1 cellular context compared by ENCODE assay signal in the genomic region with DNA sequence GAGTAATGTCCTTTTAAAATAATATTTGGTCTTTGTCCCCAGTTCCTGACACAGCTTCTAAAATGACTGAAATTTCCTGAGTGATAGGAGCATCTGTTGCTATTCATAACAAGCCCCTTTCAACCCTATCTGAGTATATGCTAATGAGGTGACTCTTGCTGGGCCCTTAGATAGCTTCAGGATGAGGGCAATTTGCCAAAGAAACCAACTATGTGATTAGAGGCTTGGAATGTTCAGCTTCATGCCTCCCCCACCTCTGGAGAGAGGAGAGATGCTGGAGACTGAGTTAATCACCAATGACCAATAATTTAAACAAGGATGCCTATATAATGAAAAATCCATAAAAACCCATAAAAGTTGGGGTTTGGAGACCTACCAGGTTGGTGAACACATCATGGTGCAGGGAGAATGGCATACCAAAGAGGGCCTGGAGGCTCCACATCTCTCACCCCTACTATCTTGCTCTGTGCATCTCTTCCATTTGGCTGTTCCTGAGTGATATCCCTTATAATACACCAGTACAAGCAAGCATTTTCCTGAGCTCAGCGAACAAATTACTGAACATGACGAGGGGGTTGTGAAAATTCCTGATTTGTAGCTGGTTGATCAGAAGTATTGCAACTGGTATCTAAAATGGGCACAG.
TF ChIP-seq lines count a peak whose summit lies in the region.

No MANE protein-coding gene starts in this region.

TF ChIP-seq in GM23338, 12 proteins besides CTCF, POLR2A, EP300 and RAD21:
- TF ChIP-seq EZH2phosphoT487 (IDR thresholded peaks at IDR 0.05; ENCODE audit: unreplicated experiment) (no peak), ZNF331 (CRISPR knock-in tag; IDR thresholded peaks at IDR 0.05; ENCODE audit: low read depth) (no peak), JUNB (IDR thresholded peaks at IDR 0.05; ENCODE audit: unreplicated experiment) (no peak), CREB1 (CRISPR knock-in tag; IDR thresholded peaks at IDR 0.05; ENCODE audit: low read depth) (no peak), STAT1 (IDR thresholded peaks at IDR 0.05; ENCODE audit: unreplicated experiment) (no peak), ZNF114 (CRISPR knock-in tag; IDR thresholded peaks at IDR 0.05) (no peak), NANOG (IDR thresholded peaks at IDR 0.05; ENCODE audit: borderline replicate concordance) (no peak), EZH2 (IDR thresholded peaks at IDR 0.05; ENCODE audit: low read depth, unreplicated experiment) (no peak)
- TF ChIP-seq, protein P1, sequence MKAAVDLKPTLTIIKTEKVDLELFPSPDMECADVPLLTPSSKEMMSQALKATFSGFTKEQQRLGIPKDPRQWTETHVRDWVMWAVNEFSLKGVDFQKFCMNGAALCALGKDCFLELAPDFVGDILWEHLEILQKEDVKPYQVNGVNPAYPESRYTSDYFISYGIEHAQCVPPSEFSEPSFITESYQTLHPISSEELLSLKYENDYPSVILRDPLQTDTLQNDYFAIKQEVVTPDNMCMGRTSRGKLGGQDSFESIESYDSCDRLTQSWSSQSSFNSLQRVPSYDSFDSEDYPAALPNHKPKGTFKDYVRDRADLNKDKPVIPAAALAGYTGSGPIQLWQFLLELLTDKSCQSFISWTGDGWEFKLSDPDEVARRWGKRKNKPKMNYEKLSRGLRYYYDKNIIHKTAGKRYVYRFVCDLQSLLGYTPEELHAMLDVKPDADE (IDR thresholded peaks at IDR 0.05) = no peak
- TF ChIP-seq, protein P2, sequence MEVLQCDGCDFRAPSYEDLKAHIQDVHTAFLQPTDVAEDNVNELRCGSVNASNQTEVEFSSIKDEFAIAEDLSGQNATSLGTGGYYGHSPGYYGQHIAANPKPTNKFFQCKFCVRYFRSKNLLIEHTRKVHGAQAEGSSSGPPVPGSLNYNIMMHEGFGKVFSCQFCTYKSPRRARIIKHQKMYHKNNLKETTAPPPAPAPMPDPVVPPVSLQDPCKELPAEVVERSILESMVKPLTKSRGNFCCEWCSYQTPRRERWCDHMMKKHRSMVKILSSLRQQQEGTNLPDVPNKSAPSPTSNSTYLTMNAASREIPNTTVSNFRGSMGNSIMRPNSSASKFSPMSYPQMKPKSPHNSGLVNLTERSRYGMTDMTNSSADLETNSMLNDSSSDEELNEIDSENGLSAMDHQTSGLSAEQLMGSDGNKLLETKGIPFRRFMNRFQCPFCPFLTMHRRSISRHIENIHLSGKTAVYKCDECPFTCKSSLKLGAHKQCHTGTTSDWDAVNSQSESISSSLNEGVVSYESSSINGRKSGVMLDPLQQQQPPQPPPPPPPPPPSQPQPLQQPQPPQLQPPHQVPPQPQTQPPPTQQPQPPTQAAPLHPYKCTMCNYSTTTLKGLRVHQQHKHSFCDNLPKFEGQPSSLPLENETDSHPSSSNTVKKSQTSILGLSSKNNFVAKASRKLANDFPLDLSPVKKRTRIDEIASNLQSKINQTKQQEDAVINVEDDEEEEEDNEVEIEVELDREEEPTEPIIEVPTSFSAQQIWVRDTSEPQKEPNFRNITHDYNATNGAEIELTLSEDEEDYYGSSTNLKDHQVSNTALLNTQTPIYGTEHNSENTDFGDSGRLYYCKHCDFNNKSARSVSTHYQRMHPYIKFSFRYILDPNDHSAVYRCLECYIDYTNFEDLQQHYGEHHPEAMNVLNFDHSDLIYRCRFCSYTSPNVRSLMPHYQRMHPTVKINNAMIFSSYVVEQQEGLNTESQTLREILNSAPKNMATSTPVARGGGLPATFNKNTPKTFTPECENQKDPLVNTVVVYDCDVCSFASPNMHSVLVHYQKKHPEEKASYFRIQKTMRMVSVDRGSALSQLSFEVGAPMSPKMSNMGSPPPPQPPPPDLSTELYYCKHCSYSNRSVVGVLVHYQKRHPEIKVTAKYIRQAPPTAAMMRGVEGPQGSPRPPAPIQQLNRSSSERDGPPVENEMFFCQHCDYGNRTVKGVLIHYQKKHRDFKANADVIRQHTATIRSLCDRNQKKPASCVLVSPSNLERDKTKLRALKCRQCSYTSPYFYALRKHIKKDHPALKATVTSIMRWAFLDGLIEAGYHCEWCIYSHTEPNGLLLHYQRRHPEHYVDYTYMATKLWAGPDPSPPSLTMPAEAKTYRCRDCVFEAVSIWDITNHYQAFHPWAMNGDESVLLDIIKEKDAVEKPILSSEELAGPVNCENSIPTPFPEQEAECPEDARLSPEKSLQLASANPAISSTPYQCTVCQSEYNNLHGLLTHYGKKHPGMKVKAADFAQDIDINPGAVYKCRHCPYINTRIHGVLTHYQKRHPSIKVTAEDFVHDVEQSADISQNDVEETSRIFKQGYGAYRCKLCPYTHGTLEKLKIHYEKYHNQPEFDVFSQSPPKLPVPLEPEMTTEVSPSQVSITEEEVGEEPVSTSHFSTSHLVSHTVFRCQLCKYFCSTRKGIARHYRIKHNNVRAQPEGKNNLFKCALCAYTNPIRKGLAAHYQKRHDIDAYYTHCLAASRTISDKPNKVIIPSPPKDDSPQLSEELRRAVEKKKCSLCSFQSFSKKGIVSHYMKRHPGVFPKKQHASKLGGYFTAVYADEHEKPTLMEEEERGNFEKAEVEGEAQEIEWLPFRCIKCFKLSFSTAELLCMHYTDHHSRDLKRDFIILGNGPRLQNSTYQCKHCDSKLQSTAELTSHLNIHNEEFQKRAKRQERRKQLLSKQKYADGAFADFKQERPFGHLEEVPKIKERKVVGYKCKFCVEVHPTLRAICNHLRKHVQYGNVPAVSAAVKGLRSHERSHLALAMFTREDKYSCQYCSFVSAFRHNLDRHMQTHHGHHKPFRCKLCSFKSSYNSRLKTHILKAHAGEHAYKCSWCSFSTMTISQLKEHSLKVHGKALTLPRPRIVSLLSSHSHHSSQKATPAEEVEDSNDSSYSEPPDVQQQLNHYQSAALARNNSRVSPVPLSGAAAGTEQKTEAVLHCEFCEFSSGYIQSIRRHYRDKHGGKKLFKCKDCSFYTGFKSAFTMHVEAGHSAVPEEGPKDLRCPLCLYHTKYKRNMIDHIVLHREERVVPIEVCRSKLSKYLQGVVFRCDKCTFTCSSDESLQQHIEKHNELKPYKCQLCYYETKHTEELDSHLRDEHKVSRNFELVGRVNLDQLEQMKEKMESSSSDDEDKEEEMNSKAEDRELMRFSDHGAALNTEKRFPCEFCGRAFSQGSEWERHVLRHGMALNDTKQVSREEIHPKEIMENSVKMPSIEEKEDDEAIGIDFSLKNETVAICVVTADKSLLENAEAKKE (CRISPR knock-in tag; IDR thresholded peaks at IDR 0.05) = no peak
